9 cellular contexts compared by ENCODE assay signal in genomic region chr11:68342459-68343158, GRCh38. TPM values are rescaled to one million over a fixed set of nuclear protein-coding genes. Genes with fewer than 3 reads are reported as not detected.
DNase-seq lines count a peak whose midpoint lies in the region; ATAC-seq, FAIRE-seq and TF ChIP-seq lines count a peak whose summit lies in the region.
"Had no signal": no experiment of that assay in that cellular context is flagged by ENCODE, and none has a peak within 500 bp of the region (broad histone marks: within the 10 kb centered on the region; RNA-seq: fewer than 3 reads in every experiment).

No MANE protein-coding gene starts in this region.

- TF ChIP-seq RAD21 in HepG2 (CRISPR knock-in tag; IDR thresholded peaks at IDR 0.05): no peak

- no peak for FAIRE-seq in HepG2 (lab: Jason Lieb, UNC)

- POLR2A ChIA-PET in HepG2 (lab: Yijun Ruan, JAX): interaction anchor here (1.0 to 2.2 kb wide), 3 partner anchors 11 to 44 kb away, joined by 3 to 20 read pairs (median 7); no protein-coding TSS in a partner anchor

- no peak overlapping the region for H3K4me3 ChIP-seq in HepG2 (replicated peaks in 1 of 3; ENCODE audit: insufficient read depth in 1 of 3, low read depth in 2 of 3, low read length in 3 of 3)
- no peak overlapping the region for H3K4me3 ChIP-seq in right lobe of liver
- H3K4me3 ChIP-seq in mammary epithelial cell (replicated peaks in 1 of 3; ENCODE audit: insufficient read depth in 1 of 3, low read depth in 2 of 3, low read length in 3 of 3): no peak overlapping the region

- no peak for TF ChIP-seq POLR2A in HepG2 (IDR thresholded peaks at IDR 0.05; ENCODE audit: insufficient read depth in 1 of 2, low read depth in 2 of 2, low read length in 2 of 2)
- no peak for TF ChIP-seq POLR2A in right lobe of liver (IDR thresholded peaks at IDR 0.05)

- no peak overlapping the region for H2AFZ ChIP-seq in HepG2 (ENCODE audit: low read length)
- peak overlapping the region; percentile 73 for H2AFZ ChIP-seq in mammary epithelial cell (ENCODE audit: low read depth, low read length)

- no peaks in the 10 kb centered on the region for H3K27me3 ChIP-seq in HepG2 (ENCODE audit: control insufficient read depth in 1 of 2, insufficient read depth in 2 of 2, low read length in 2 of 2)
- H3K27me3 ChIP-seq in right lobe of liver: no peaks in the 10 kb centered on the region
- no peaks in the 10 kb centered on the region for H3K27me3 ChIP-seq in mammary epithelial cell (ENCODE audit: insufficient read depth, low read length)

- ATAC-seq in HepG2 (peak; percentile 17), right lobe of liver (no peak)

- TF ChIP-seq EP300 in HepG2 (IDR thresholded peaks at IDR 0.05; ENCODE audit: low read depth in 2 of 2, low read length in 2 of 2): no peak
- TF ChIP-seq EP300 in HepG2 (CRISPR knock-in tag; IDR thresholded peaks at IDR 0.05; ENCODE audit: borderline replicate concordance): no peak

- H3K4me1 ChIP-seq in HepG2 (ENCODE audit: insufficient read depth, low read length) (peaks cover 98% of the 10 kb centered on the region), right lobe of liver (peaks cover 0 to 53% (median 24%) of the 10 kb centered on the region in 4 donors), mammary epithelial cell (ENCODE audit: insufficient read depth, low read length) (peaks cover 52% of the 10 kb centered on the region)

- WGBS in HepG2 (ENCODE audit: low lambda C conversion rate): 85% methylated on average over 8 of the region's 13 CpGs
- WGBS in right lobe of liver (ENCODE audit: insufficient coverage, low coverage, low lambda C conversion rate, missing lambda C conversion rate): 83% methylated on average over 1 of the region's 13 CpGs
- WGBS in mammary epithelial cell (ENCODE audit: low coverage, missing lambda C conversion rate): 0% methylated on average over 9 of the region's 13 CpGs

- H3K79me2 ChIP-seq in HepG2 (ENCODE audit: insufficient read depth, low read length) (peaks cover 97% of the 10 kb centered on the region), mammary epithelial cell (ENCODE audit: insufficient read depth, low read length) (peaks cover 76% of the 10 kb centered on the region)

- H3K27ac ChIP-seq in HepG2 (ENCODE audit: extremely low read length, insufficient read depth, low read length) (peak overlapping the region; percentile 52), right lobe of liver (peak overlapping the region in 1 of 3 donors; percentile 29), mammary epithelial cell (ENCODE audit: insufficient read depth, low read depth, low read length) (peak overlapping the region; percentile 43)

- BruUV-seq in HepG2 (replicated peaks; lab: Mats Ljungman, UMichigan) (no TSS peak), mammary epithelial cell (replicated peaks; lab: Mats Ljungman, UMichigan) (no TSS peak)

- dilution Hi-C loops in mammary epithelial cell (cut with HindIII; ENCODE audit: low sequenced_read_pairs): no loop called here

- no peak overlapping the region for H3K9ac ChIP-seq in HepG2 (ENCODE audit: insufficient read depth, low read depth, low read length)
- peak overlapping the region; percentile 34 for H3K9ac ChIP-seq in mammary epithelial cell (ENCODE audit: insufficient read depth, low read length)

- H3K9me3 ChIP-seq in HepG2 (ENCODE audit: low read length) (no peaks in the 10 kb centered on the region), right lobe of liver (no peaks in the 10 kb centered on the region), mammary epithelial cell (replicated peaks; ENCODE audit: insufficient read depth, low read length) (no peaks in the 10 kb centered on the region)

- in situ Hi-C loops in HepG2 (cut with HindIII; ENCODE audit: extremely low pct_ligation_motif_present, low pct_unique_long_range_greater_than_20kb): no loop called here
- in situ Hi-C loops in mammary epithelial cell (cut with MboI; ENCODE audit: low sequenced_read_pairs in 2 of 2): no loop called here

- no peak for TF ChIP-seq CTCF in HepG2 (CRISPR knock-in tag; IDR thresholded peaks at IDR 0.05)
- no peak for TF ChIP-seq CTCF in right lobe of liver (IDR thresholded peaks at IDR 0.05)
- no peak for TF ChIP-seq CTCF in mammary epithelial cell (conservative IDR thresholded peaks at IDR 0.05 in 1 of 2, IDR thresholded peaks at IDR 0.05 in 1 of 2; ENCODE audit: extremely low read depth in 1 of 2, insufficient read depth in 1 of 2, low read depth in 1 of 2, low read length in 2 of 2)

- H3K4me2 ChIP-seq in HepG2 (ENCODE audit: low read depth, low read length): peak overlapping the region; percentile 7; the same call in 1 of the 2 replicates
- H3K4me2 ChIP-seq in mammary epithelial cell (ENCODE audit: insufficient read depth, low read depth, low read length): peak overlapping the region; percentile 74

- peaks cover 86% of the 10 kb centered on the region for H4K20me1 ChIP-seq in HepG2 (ENCODE audit: insufficient read depth, low read length)
- H4K20me1 ChIP-seq in mammary epithelial cell (ENCODE audit: insufficient read depth, low read length): no peaks in the 10 kb centered on the region

- CTCF ChIA-PET in HepG2 (lab: Yijun Ruan, JAX; ENCODE audit: low intra/inter-chr PET ratio, low total read pairs): interaction anchor here (1.2 kb wide), 1 partner anchor 42 kb away, joined by 3 read pairs; no protein-coding TSS in a partner anchor
- CTCF ChIA-PET in mammary epithelial cell (lab: Charles Lee; ENCODE audit: low non-redundant PET): no interaction called here

- H3K36me3 ChIP-seq in HepG2 (replicated peaks in 1 of 2; ENCODE audit: control insufficient read depth in 1 of 2, insufficient read depth in 2 of 2, low read length in 2 of 2): peaks cover 7 to 12% of the 10 kb centered on the region in 2 experiments; a peak in 4 of 5 replicates
- no peaks in the 10 kb centered on the region for H3K36me3 ChIP-seq in right lobe of liver
- no peaks in the 10 kb centered on the region for H3K36me3 ChIP-seq in mammary epithelial cell (ENCODE audit: insufficient read depth, low read length)

- intact Hi-C loops in HepG2 (cut with micrococcal nuclease; ENCODE audit: unreplicated experiment) (no loop called here), right lobe of liver (cut with DNase I) (no loop called here), mammary epithelial cell (cut with micrococcal nuclease) (no loop called here)

- DNase-seq in HepG2 (ENCODE audit: low spot score): no peak
- DNase-seq in right lobe of liver: no peak
- peak; percentile 69 for DNase-seq in mammary epithelial cell
- peak; percentile 56 for DNase-seq in myocyte (ENCODE audit: low read depth)
- no peak for DNase-seq in HCEC 1CT
- no peak for DNase-seq in NAMALWA (ENCODE audit: low spot score)
- DNase-seq in SW 1271 (lab: John Stamatoyannopoulos, UW): no peak
- DNase-seq in stimulated activated CD4-positive, alpha-beta T cell treated with anti-CD3 and anti-CD28 coated beads, Interleukin-4, amount 100 ng/mL, for 24 hours: no peak
- DNase-seq: left cardiac atrium had no signal

TF ChIP-seq in HepG2, 621 proteins besides CTCF, POLR2A, EP300 and RAD21 (continues in another document):
- no peak for TF ChIP-seq ZNF441 (CRISPR knock-in tag; IDR thresholded peaks at IDR 0.05; ENCODE audit: borderline replicate concordance)
- TF ChIP-seq ZNF567 (CRISPR knock-in tag; IDR thresholded peaks at IDR 0.05; ENCODE audit: borderline replicate concordance): no peak
- TF ChIP-seq SMAD1 (CRISPR knock-in tag; IDR thresholded peaks at IDR 0.05; ENCODE audit: borderline replicate concordance, low read depth): no peak
- no peak for TF ChIP-seq MEIS1 (CRISPR knock-in tag; IDR thresholded peaks at IDR 0.05; ENCODE audit: borderline replicate concordance)

RNA-seq across cellular contexts. Expression of gene LRP5, which starts 30.2 kb away (rescaled TPM):
- total RNA-seq in HepG2 (2016; rRNA removed; fragmentation: Illumina TruSeq; extraction: Trizol): 23.6 and 40.4 TPM in 2 replicates
- 19.7 and 22.6 TPM in 2 replicates for total RNA-seq in HepG2 (2016; cell fraction: cytosol; rRNA removed; fragmentation: Illumina TruSeq; extraction: Trizol; ENCODE audit: low read depth)
- total RNA-seq in HepG2 (2016; cell fraction: insoluble cytoplasmic fraction; rRNA removed; fragmentation: Illumina TruSeq; extraction: Trizol): 17.6 and 41.1 TPM in 2 replicates
- total RNA-seq in HepG2 (2016; cell fraction: membrane; rRNA removed; fragmentation: Illumina TruSeq; extraction: Trizol): 27.9 and 29.7 TPM in 2 replicates
- 50.9 and 60.6 TPM in 2 replicates for total RNA-seq in HepG2 (2016; cell fraction: nucleus; rRNA removed; fragmentation: Illumina TruSeq; extraction: Trizol)
- 64.0 and 83.4 TPM in 2 replicates for polyA plus RNA-seq in HepG2 (2011; rRNA removed)
- 37.9 and 59.3 TPM in 2 replicates for polyA plus RNA-seq in HepG2 (2011; cell fraction: cytosol; rRNA removed)
- polyA plus RNA-seq in HepG2 (2011; cell fraction: nucleus; rRNA removed): 131 and 158 TPM in 2 replicates
- polyA plus RNA-seq in HepG2 (2012): 80.7 and 119 TPM in 2 replicates
- polyA plus RNA-seq in HepG2 (2016; cell fraction: cytosol; fragmentation: Illumina TruSeq; extraction: Trizol; ENCODE audit: low read depth): 10.8 and 12.1 TPM in 2 replicates
- polyA plus RNA-seq in HepG2 (2016; cell fraction: insoluble cytoplasmic fraction; fragmentation: Illumina TruSeq; extraction: Trizol; ENCODE audit: low read depth): 25.6 and 36.8 TPM in 2 replicates
- 20.7 and 25.9 TPM in 2 replicates for polyA plus RNA-seq in HepG2 (2016; cell fraction: membrane; fragmentation: Illumina TruSeq; extraction: Trizol; ENCODE audit: low read depth)
- polyA plus RNA-seq in HepG2 (2016; cell fraction: nucleus; fragmentation: Illumina TruSeq; extraction: Trizol; ENCODE audit: insufficient read depth, low read depth): 130 and 133 TPM in 2 replicates
- polyA minus RNA-seq in HepG2 (2011; rRNA and poly(A)+ RNA removed; ENCODE audit: low replicate concordance): 49.7 and 219 TPM in 2 replicates
- polyA minus RNA-seq in HepG2 (2011; cell fraction: cytosol; rRNA and poly(A)+ RNA removed): 75.4 and 75.5 TPM in 2 replicates
- 58.3 and 59.0 TPM in 2 replicates for polyA minus RNA-seq in HepG2 (2011; cell fraction: nucleus; rRNA and poly(A)+ RNA removed)
- 100 to 1,000 TPM in 2 of 6 experiments, 10 to 100 TPM in 4; 74.4 to 120 (median 88.2) TPM for total RNA-seq in right lobe of liver
- total RNA-seq in mammary epithelial cell: 10 to 100 TPM; 32.6 to 41.7 TPM
- 13.5 TPM for polyA plus RNA-seq in mammary epithelial cell
- polyA minus RNA-seq in mammary epithelial cell: 19.7 TPM
- total RNA-seq in myocyte: 48.8 and 67.2 TPM in 2 replicates
- 38.2 TPM for polyA plus RNA-seq in myocyte (2012)

Comparison
In these comparisons a context has a peak if more than half of its experiments do, and no peak if none do; other contexts are left out.
1. DNase-seq: peak in mammary epithelial cell (single experiment) and myocyte (single experiment); none in HepG2 (single experiment), right lobe of liver (0 of 3), HCEC 1CT (single experiment), NAMALWA (single experiment), SW 1271 (0 of 2) and stimulated activated CD4-positive, alpha-beta T cell treated with anti-CD3 and anti-CD28 coated beads, Interleukin-4, amount 100 ng/mL, for 24 hours (single experiment).